ENCODE assay signal across 9 cellular contexts in genomic region chr5:139562847-139563246, GRCh38. TPM values are rescaled to one million over a fixed set of nuclear protein-coding genes. Genes with fewer than 3 reads are reported as not detected.
DNase-seq lines count a peak whose midpoint lies in the region; ATAC-seq and TF ChIP-seq lines count a peak whose summit lies in the region.
"Had no signal": no experiment of that assay in that cellular context is flagged by ENCODE, and none has a peak within 500 bp of the region (broad histone marks: within the 10 kb centered on the region; RNA-seq: fewer than 3 reads in every experiment).

No MANE protein-coding gene starts in this region.

- H3K36me3 Mint-ChIP-seq in activated naive CD4-positive, alpha-beta T cell treated with anti-CD3 and anti-CD28 coated beads for 36 hours (ENCODE audit: low read depth), result peaks cover 35% of the 10 kb centered on the region

- H3K4me3 ChIP-seq in adipocyte (ENCODE audit: low read length) (peak overlapping the region; percentile 93), right lobe of liver (peak overlapping the region; percentile 89 to 93 (median 92)), transverse colon (peak overlapping the region; percentile 60 to 99 (median 88))

- no peak for ATAC-seq in right lobe of liver
- no peak for ATAC-seq in GM18498 (IDR thresholded peaks at IDR 0.05; ENCODE audit: unreplicated experiment)
- no peak for ATAC-seq in HG03432 (IDR thresholded peaks at IDR 0.05; ENCODE audit: unreplicated experiment)
- ATAC-seq in HG03045 (IDR thresholded peaks at IDR 0.05; ENCODE audit: unreplicated experiment), result no peak

- H3K27me3 Mint-ChIP-seq in activated naive CD4-positive, alpha-beta T cell treated with anti-CD3 and anti-CD28 coated beads for 36 hours (ENCODE audit: low read depth), result no peaks in the 10 kb centered on the region

- in situ Hi-C loops in transverse colon (cut with MboI; ENCODE audit: low pct_ligation_motif_present in 1 of 4, low pct_unique_long_range_greater_than_20kb in 1 of 4, low sequenced_read_pairs in 3 of 4), result no loop called here

- no peaks in the 10 kb centered on the region for H3K9me3 Mint-ChIP-seq in activated naive CD4-positive, alpha-beta T cell treated with anti-CD3 and anti-CD28 coated beads for 36 hours

- TF ChIP-seq CTCF in right lobe of liver (IDR thresholded peaks at IDR 0.05) (no peak), transverse colon (IDR thresholded peaks at IDR 0.05) (no peak)

- no peaks in the 10 kb centered on the region for H3K27me3 ChIP-seq in adipocyte (replicated peaks; ENCODE audit: control insufficient read depth, insufficient read depth, low read length)
- H3K27me3 ChIP-seq in right lobe of liver, result no peaks in the 10 kb centered on the region
- H3K27me3 ChIP-seq in transverse colon, result no peaks in the 10 kb centered on the region

- peak overlapping the region; percentile 95 for H3K27ac Mint-ChIP-seq in activated naive CD4-positive, alpha-beta T cell treated with anti-CD3 and anti-CD28 coated beads for 36 hours

- peak overlapping the region; percentile 97 for H3K9ac ChIP-seq in adipocyte (ENCODE audit: low read length)

- CTCF ChIA-PET in activated naive CD4-positive, alpha-beta T cell treated with anti-CD3 and anti-CD28 coated beads for 36 hours (lab: Charles Lee), result interaction anchor here (0.6 to 5.2 kb wide), 8 partner anchors 12 to 548 kb away, joined by 3 to 35 read pairs (median 4); partner anchors contain the start of gene STING1

- H3K4me3 Mint-ChIP-seq in activated naive CD4-positive, alpha-beta T cell treated with anti-CD3 and anti-CD28 coated beads for 36 hours, result peak overlapping the region; percentile 94

- intact Hi-C loops in activated naive CD4-positive, alpha-beta T cell treated with anti-CD3 and anti-CD28 coated beads for 36 hours (cut with micrococcal nuclease), result loop anchor here (2.0 to 5.0 kb wide), 7 partner anchors 49 to 839 kb away; partner anchors contain the start of genes ANKHD1, DNAJC18 and SIL1
- intact Hi-C loops in right lobe of liver (cut with DNase I), result no loop called here
- intact Hi-C loops in transverse colon (cut with DNase I; ENCODE audit: low total_unique reads), result no loop called here

- H3K4me1 ChIP-seq in adipocyte (ENCODE audit: control insufficient read depth, insufficient read depth, low read length), result peaks cover 36% of the 10 kb centered on the region
- H3K4me1 ChIP-seq in right lobe of liver, result peaks cover 0 to 25% (median 4%) of the 10 kb centered on the region in 4 donors
- peaks cover 13 to 57% (median 44%) of the 10 kb centered on the region in 4 donors for H3K4me1 ChIP-seq in transverse colon

- TF ChIP-seq POLR2A in right lobe of liver (IDR thresholded peaks at IDR 0.05) (no peak), transverse colon (IDR thresholded peaks at IDR 0.05) (no peak)

- no peaks in the 10 kb centered on the region for H3K9me3 ChIP-seq in adipocyte (ENCODE audit: control insufficient read depth, low read length)
- H3K9me3 ChIP-seq in right lobe of liver, result no peaks in the 10 kb centered on the region
- H3K9me3 ChIP-seq in transverse colon, result no peaks in the 10 kb centered on the region

- no peaks in the 10 kb centered on the region for H3K36me3 ChIP-seq in adipocyte (ENCODE audit: control insufficient read depth, insufficient read depth, low read length, severe bottlenecking)
- no peaks in the 10 kb centered on the region for H3K36me3 ChIP-seq in right lobe of liver
- no peaks in the 10 kb centered on the region for H3K36me3 ChIP-seq in transverse colon

- TF ChIP-seq EP300 in transverse colon (IDR thresholded peaks at IDR 0.05; ENCODE audit: low read depth), result no peak

- peaks cover 50% of the 10 kb centered on the region for H3K4me1 Mint-ChIP-seq in activated naive CD4-positive, alpha-beta T cell treated with anti-CD3 and anti-CD28 coated beads for 36 hours (ENCODE audit: low read depth)

- no peak for DNase-seq in activated naive CD4-positive, alpha-beta T cell treated with anti-CD3 and anti-CD28 coated beads for 36 hours
- DNase-seq in activated naive CD4-positive, alpha-beta T cell (lab: John Stamatoyannopoulos, UW), result no peak
- DNase-seq in adipocyte (ENCODE audit: low read depth), result no peak
- DNase-seq in right lobe of liver, result no peak
- no peak for DNase-seq in transverse colon
- DNase-seq: NCI-H2227 treated with DMSO at 0.1 percent for 48 hours had no signal

- peak overlapping the region in 1 of 3 donors; percentile 96 for H3K27ac ChIP-seq in right lobe of liver
- H3K27ac ChIP-seq in transverse colon, result peak overlapping the region; percentile 98 to 100 (median 99)

- 22% methylated on average over 5 of the region's 5 CpGs for WGBS in right lobe of liver (ENCODE audit: insufficient coverage, low coverage, low lambda C conversion rate, missing lambda C conversion rate)
- WGBS in transverse colon (ENCODE audit: low coverage in 1 of 2), 2 donors, result 17 to 18% methylated on average over 4 to 5 of the region's 5 CpGs

RNA-seq across cellular contexts. Expression of gene UBE2D2, which starts 1.7 kb away (rescaled TPM):
- total RNA-seq in activated naive CD4-positive, alpha-beta T cell treated with anti-CD3 and anti-CD28 coated beads for 36 hours, result 100 to 1,000 TPM; 221 to 243 TPM
- total RNA-seq in right lobe of liver (10 to 100 TPM; 38.3 to 68.3 (median 53.1) TPM), transverse colon (100 to 1,000 TPM in 2 of 4 donors, 10 to 100 TPM in 2; 45.6 to 134 (median 80.8) TPM)
